ENCODE assay signal across 15 cellular contexts in genomic region chr5:54859321-54859720, GRCh38.
DNase-seq lines count a peak whose midpoint lies in the region; TF ChIP-seq lines count a peak whose summit lies in the region.
"Had no signal": no experiment of that assay in that cellular context is flagged by ENCODE, and none has a peak within 500 bp of the region (broad histone marks: within the 10 kb centered on the region; RNA-seq: fewer than 3 reads in every experiment).

No MANE protein-coding gene starts in this region.

- no peak overlapping the region for H2BK12ac ChIP-seq in trophoblast cell (ENCODE audit: low read length)

- H4K12ac ChIP-seq in trophoblast cell (ENCODE audit: low read depth, low read length), result no peak overlapping the region

- no peaks in the 10 kb centered on the region for H3K27me3 ChIP-seq in trophoblast cell (ENCODE audit: insufficient read depth, low read length)

- H3K9me3 Mint-ChIP-seq in endothelial cell (ENCODE audit: unreplicated experiment), result peaks cover 6% of the 10 kb centered on the region

- H2BK5ac ChIP-seq in trophoblast cell (ENCODE audit: low read depth, low read length, poor library complexity), result no peak overlapping the region

- H3K4me1 Mint-ChIP-seq in endothelial cell (ENCODE audit: unreplicated experiment), result peaks cover 9% of the 10 kb centered on the region

- H3K18ac ChIP-seq in trophoblast cell (ENCODE audit: low read length), result no peak overlapping the region

- H3K27ac ChIP-seq in trophoblast cell (ENCODE audit: low read depth, low read length) (no peak overlapping the region), caudate nucleus (ENCODE audit: low read depth, low read length) (no peak overlapping the region)
- H3K27ac ChIP-seq: C4-2B, KMS-11 had no signal

- no peak overlapping the region for H3K23ac ChIP-seq in trophoblast cell (ENCODE audit: low read length)

- DNase-seq in CD1c-positive myeloid dendritic cell (ENCODE audit: extremely low spot score) (peak; percentile 18), SKM-1 treated with dmso at 0.1 percent for 144 hours (lab: John Stamatoyannopoulos, UW; ENCODE audit: unreplicated experiment) (peak; percentile 37), endothelial cell (ENCODE audit: low spot score) (no peak), trophoblast cell (peak; percentile 12 to 75), cortex of kidney (lab: John Stamatoyannopoulos, UW) (no peak), cerebellum (ENCODE audit: low spot score) (no peak), caudate nucleus (lab: John Stamatoyannopoulos, UW) (no peak), SK-N-DZ (ENCODE audit: low spot score) (no peak)
- DNase-seq: Calu3; CD8-positive, alpha-beta T cell; DMS53; DND-41 had no signal

- peak overlapping the region; percentile 2 for H3K4me3 Mint-ChIP-seq in endothelial cell (ENCODE audit: unreplicated experiment)
- H3K4me3 Mint-ChIP-seq: CD8-positive, alpha-beta T cell had no signal

- H3K9ac ChIP-seq in trophoblast cell (ENCODE audit: low read length), result no peak overlapping the region
- H3K9ac ChIP-seq: KMS-11 had no signal

- no peak overlapping the region for H3K4me2 ChIP-seq in trophoblast cell (ENCODE audit: low read length)
- H3K4me2 ChIP-seq: KMS-11 had no signal

- no peak for TF ChIP-seq CTCF in endothelial cell (IDR thresholded peaks at IDR 0.05; ENCODE audit: unreplicated experiment)

- peaks cover 5% of the 10 kb centered on the region for H3K36me3 Mint-ChIP-seq in endothelial cell (ENCODE audit: low read depth, unreplicated experiment)

- no peak overlapping the region for H2AK5ac ChIP-seq in trophoblast cell (ENCODE audit: low read length)

- H3K79me1 ChIP-seq in trophoblast cell (ENCODE audit: low read length), result no peaks in the 10 kb centered on the region

- peaks cover 3% of the 10 kb centered on the region for H3K9me3 ChIP-seq in trophoblast cell (ENCODE audit: insufficient read depth, low read depth, low read length)
- H3K9me3 ChIP-seq: HAP-1 had no signal

- H3K36me3 ChIP-seq in trophoblast cell (ENCODE audit: control insufficient read depth in 1 of 2, insufficient read depth in 2 of 2, low read length in 2 of 2), result no peaks in the 10 kb centered on the region
- H3K36me3 ChIP-seq: HAP-1 had no signal

- H3K27ac Mint-ChIP-seq in endothelial cell (ENCODE audit: unreplicated experiment), result no peak overlapping the region
- H3K27ac Mint-ChIP-seq: CD8-positive, alpha-beta T cell had no signal

- H3K4me1 ChIP-seq in trophoblast cell (ENCODE audit: control insufficient read depth in 1 of 2, insufficient read depth in 2 of 2, low read length in 2 of 2), result peaks cover 0 to 4% of the 10 kb centered on the region in 2 experiments
- H3K4me1 ChIP-seq: HAP-1 had no signal

- H2BK120ac ChIP-seq in trophoblast cell (ENCODE audit: insufficient read depth, low read length, poor library complexity), result no peak overlapping the region

- no peak overlapping the region for H4K91ac ChIP-seq in trophoblast cell (ENCODE audit: low read depth, low read length)

- no peak overlapping the region for H3K4ac ChIP-seq in trophoblast cell (ENCODE audit: low read depth, low read length)

- no peaks in the 10 kb centered on the region for H3K79me2 ChIP-seq in trophoblast cell (ENCODE audit: control insufficient read depth, insufficient read depth, low read length, poor library complexity)

- H2AFZ ChIP-seq in trophoblast cell (ENCODE audit: insufficient read depth, low read length, poor library complexity), result no peak overlapping the region

- no peak overlapping the region for H3K14ac ChIP-seq in trophoblast cell (ENCODE audit: low read length)

- H4K8ac ChIP-seq in trophoblast cell (ENCODE audit: low read depth, low read length), result no peak overlapping the region

- H3K27me3 Mint-ChIP-seq in endothelial cell (ENCODE audit: unreplicated experiment), result peaks cover 4% of the 10 kb centered on the region

- no peak overlapping the region for H3K4me3 ChIP-seq in trophoblast cell (ENCODE audit: low read depth, low read length)
- H3K4me3 ChIP-seq: HAP-1 had no signal

Comparison
In these comparisons a context has a peak if more than half of its experiments do, and no peak if none do; other contexts are left out.
1. DNase-seq: peak in CD1c-positive myeloid dendritic cell (single experiment), SKM-1 treated with dmso at 0.1 percent for 144 hours (single experiment) and trophoblast cell (2 of 2); none in endothelial cell (single experiment), cortex of kidney (single experiment), cerebellum (single experiment), caudate nucleus (0 of 61) and SK-N-DZ (single experiment).